Comparison of ENCODE assay signal across 9 cellular contexts in the genomic region with DNA sequence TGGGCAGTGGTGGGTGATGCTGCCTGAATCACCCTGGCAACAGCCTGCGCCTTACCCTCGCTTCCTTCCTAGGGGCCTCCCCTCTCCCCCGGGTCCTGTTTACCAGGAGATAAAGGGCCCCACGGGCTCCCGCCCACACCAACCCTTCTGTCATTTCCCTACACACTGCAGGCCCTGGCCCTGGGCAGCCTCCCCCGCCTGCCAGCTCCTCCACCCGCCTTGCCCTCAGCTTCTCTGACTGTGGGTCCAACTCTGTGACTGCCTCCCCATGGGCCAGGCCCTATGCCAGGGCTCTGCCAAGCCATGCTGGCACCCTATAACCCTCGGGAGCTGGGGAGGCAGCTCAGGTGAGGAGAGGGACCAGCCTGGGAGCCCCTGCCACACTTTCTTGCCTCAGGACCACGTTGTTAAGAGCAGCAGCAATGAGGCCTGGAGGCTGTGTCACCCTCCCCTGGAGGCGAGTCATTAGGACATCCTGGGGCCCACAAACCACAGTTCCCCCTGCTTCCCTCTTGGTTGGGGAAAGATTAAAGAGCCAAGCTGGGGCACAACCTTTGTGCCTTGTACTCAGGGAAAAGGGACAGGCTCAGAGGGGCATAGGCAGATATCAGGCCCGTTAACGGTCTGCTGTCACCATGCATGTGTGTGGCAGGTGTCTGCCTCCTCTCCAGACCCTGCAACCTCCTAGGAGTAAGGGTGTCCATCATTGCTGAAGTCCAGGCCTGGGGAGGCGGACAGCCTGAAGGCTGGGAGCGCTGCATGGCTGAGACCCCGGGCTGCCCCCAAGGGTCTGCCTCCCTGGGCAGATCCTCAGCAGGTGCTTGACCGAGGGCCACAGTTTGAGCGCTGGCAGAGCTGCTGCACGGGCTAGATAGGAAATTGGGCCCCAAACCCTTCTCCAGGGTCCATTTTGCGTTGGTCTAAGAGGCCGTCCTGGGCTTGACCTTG. TPM values are rescaled to one million over a fixed set of nuclear protein-coding genes. Genes with fewer than 3 reads are reported as not detected.
A peak's percentile ranks its signal among the peaks of the same experiment; 100 is the strongest.
DNase-seq lines count a peak whose midpoint lies in the region; ATAC-seq and TF ChIP-seq lines count a peak whose summit lies in the region.
"Had no signal": no experiment of that assay in that cellular context is flagged by ENCODE, and none has a peak within 500 bp of the region (broad histone marks: within the 10 kb centered on the region; RNA-seq: fewer than 3 reads in every experiment).

No MANE protein-coding gene starts in this region.

- TF ChIP-seq CTCF in AG10803 (conservative IDR thresholded peaks at IDR 0.05; ENCODE audit: low read length): no peak
- TF ChIP-seq CTCF in stomach (IDR thresholded peaks at IDR 0.05): no peak

- POLR2A ChIA-PET in activated CD4-positive, alpha-beta T cell treated with anti-CD3 and anti-CD28 coated beads, Interleukin-2, amount 10 ng/mL, durations not matched to agents 7 days and 5 days (lab: Charles Lee): no interaction called here

- TF ChIP-seq EP300 in stomach (IDR thresholded peaks at IDR 0.05): no peak

- H3K9me3 ChIP-seq in stomach: no peaks in the 10 kb centered on the region
- H3K9me3 ChIP-seq: ascending aorta had no signal

- H3K27me3 Mint-ChIP-seq in activated CD4-positive, alpha-beta T cell treated with anti-CD3 and anti-CD28 coated beads, Interleukin-2, amount 10 ng/mL, durations not matched to agents 7 days and 5 days: no peaks in the 10 kb centered on the region

- 48 to 61% (median 56%) methylated on average over 19 to 20 of the region's 20 CpGs for WGBS in stomach, 5 donors

- DNase-seq in AG10803 (ENCODE audit: low read depth) (no peak), HT1080 (ENCODE audit: low read depth) (peak; percentile 58), kidney tubule cell (ENCODE audit: low spot score) (peak; percentile 75), stomach (no peak), NCI-H2227 (lab: John Stamatoyannopoulos, UW; ENCODE audit: unreplicated experiment) (no peak)
- no peak for DNase-seq in activated CD4-positive, alpha-beta T cell treated with anti-CD3 and anti-CD28 coated beads, Interleukin-2, amount 10 ng/mL, durations not matched to agents 7 days and 5 days

- H3K4me1 ChIP-seq in stomach: peaks cover 54 to 65% (median 63%) of the 10 kb centered on the region in 4 donors

- CTCF ChIA-PET in activated CD4-positive, alpha-beta T cell treated with anti-CD3 and anti-CD28 coated beads, Interleukin-2, amount 10 ng/mL, durations not matched to agents 7 days and 5 days (lab: Charles Lee): interaction anchor here (0.6 to 2.5 kb wide), 3 partner anchors 17 to 103 kb away, joined by 3 to 8 read pairs (median 3); a partner anchor contains a TSS

- H3K4me3 Mint-ChIP-seq in activated CD4-positive, alpha-beta T cell treated with anti-CD3 and anti-CD28 coated beads, Interleukin-2, amount 10 ng/mL, durations not matched to agents 7 days and 5 days: peak overlapping the region; percentile 83

- peaks cover 30% of the 10 kb centered on the region for H3K4me1 Mint-ChIP-seq in activated CD4-positive, alpha-beta T cell treated with anti-CD3 and anti-CD28 coated beads, Interleukin-2, amount 10 ng/mL, durations not matched to agents 7 days and 5 days

- no peaks in the 10 kb centered on the region for H3K27me3 ChIP-seq in stomach
- H3K27me3 ChIP-seq: ascending aorta had no signal

- H3K4me3 ChIP-seq in AG10803 (ENCODE audit: low read length): peak overlapping the region; percentile 10
- H3K4me3 ChIP-seq in stomach: peak overlapping the region in 2 of 4 donors; percentile 92 to 93

- H3K36me3 Mint-ChIP-seq in activated CD4-positive, alpha-beta T cell treated with anti-CD3 and anti-CD28 coated beads, Interleukin-2, amount 10 ng/mL, durations not matched to agents 7 days and 5 days (ENCODE audit: low read depth): peaks cover 8% of the 10 kb centered on the region

- H3K27ac ChIP-seq in stomach: peak overlapping the region in 3 of 5 donors; percentile 94 to 99 (median 95)

- intact Hi-C loops in stomach (cut with DNase I; ENCODE audit: low total_unique reads): no loop called here

- peaks cover 26 to 36% (median 31%) of the 10 kb centered on the region in 4 donors for H3K36me3 ChIP-seq in stomach

- H3K27ac Mint-ChIP-seq in activated CD4-positive, alpha-beta T cell treated with anti-CD3 and anti-CD28 coated beads, Interleukin-2, amount 10 ng/mL, durations not matched to agents 7 days and 5 days: peak overlapping the region; percentile 90

- H3K9me3 Mint-ChIP-seq in activated CD4-positive, alpha-beta T cell treated with anti-CD3 and anti-CD28 coated beads, Interleukin-2, amount 10 ng/mL, durations not matched to agents 7 days and 5 days: no peaks in the 10 kb centered on the region

- TF ChIP-seq POLR2A in stomach (IDR thresholded peaks at IDR 0.05): no peak

- no peak for ATAC-seq in GM18511 (IDR thresholded peaks at IDR 0.05; ENCODE audit: unreplicated experiment)
- ATAC-seq in HG03139 (IDR thresholded peaks at IDR 0.05; ENCODE audit: unreplicated experiment): no peak

RNA-seq across cellular contexts. Expression of a gene that starts 2.7 kb away (rescaled TPM):
- total RNA-seq in HT1080 (2014; rRNA removed; shearing (Covaris generic)): 185 and 198 TPM in 2 replicates
- polyA plus RNA-seq in HT1080 (2015; cell fraction: cytosol; rRNA removed): 187 and 190 TPM in 2 replicates
- polyA plus RNA-seq in HT1080 (2015; cell fraction: nucleus; rRNA removed): 164 and 177 TPM in 2 replicates
- total RNA-seq in activated CD4-positive, alpha-beta T cell treated with anti-CD3 and anti-CD28 coated beads, Interleukin-2, amount 10 ng/mL, durations not matched to agents 7 days and 5 days: 10 to 100 TPM; 86.2 to 87.7 TPM
- total RNA-seq in stomach: 100 to 1,000 TPM; 149 to 617 (median 206) TPM
- 100 to 1,000 TPM in 2 of 3 donors, 10 to 100 TPM in 1; 85.0 to 115 (median 101) TPM for polyA plus RNA-seq in stomach

RNA-seq across cellular contexts. Expression of a gene that starts 10.1 kb away (rescaled TPM):
- 1.2 TPM in 1 of 2 replicates, not detected in the other for total RNA-seq in HT1080 (2014; rRNA removed; shearing (Covaris generic))
- polyA plus RNA-seq in HT1080 (2015; cell fraction: cytosol; rRNA removed): 0.61 TPM in 1 of 2 replicates, not detected in the other
- 0.17 and 1.2 TPM in 2 replicates for polyA plus RNA-seq in HT1080 (2015; cell fraction: nucleus; rRNA removed)
- 1 to 10 TPM; 1.4 to 2.5 TPM for total RNA-seq in activated CD4-positive, alpha-beta T cell treated with anti-CD3 and anti-CD28 coated beads, Interleukin-2, amount 10 ng/mL, durations not matched to agents 7 days and 5 days
- 10 to 100 TPM in 2 of 5 donors, 1 to 10 TPM in 2, not detected in 1; 5.0 to 21.0 (median 13.3) TPM for total RNA-seq in stomach
- 1 to 10 TPM; 3.3 to 8.4 (median 8.2) TPM for polyA plus RNA-seq in stomach

RNA-seq across cellular contexts. Expression of a gene that starts 16.8 kb away (rescaled TPM):
- total RNA-seq in HT1080 (2014; rRNA removed; shearing (Covaris generic)): 881 and 984 TPM in 2 replicates
- polyA plus RNA-seq in HT1080 (2015; cell fraction: cytosol; rRNA removed): 185 and 187 TPM in 2 replicates
- 318 and 351 TPM in 2 replicates for polyA plus RNA-seq in HT1080 (2015; cell fraction: nucleus; rRNA removed)
- 10 to 100 TPM; 79.6 to 93.0 TPM for total RNA-seq in activated CD4-positive, alpha-beta T cell treated with anti-CD3 and anti-CD28 coated beads, Interleukin-2, amount 10 ng/mL, durations not matched to agents 7 days and 5 days
- total RNA-seq in stomach: 100 to 1,000 TPM; 163 to 693 (median 508) TPM
- polyA plus RNA-seq in stomach: 100 to 1,000 TPM; 166 to 251 (median 213) TPM

RNA-seq across cellular contexts. Expression of a gene that starts 54.7 kb away (rescaled TPM):
- total RNA-seq in HT1080 (2014; rRNA removed; shearing (Covaris generic)): 6.9 and 10.1 TPM in 2 replicates
- polyA plus RNA-seq in HT1080 (2015; cell fraction: cytosol; rRNA removed): 7.3 and 7.6 TPM in 2 replicates
- 78.1 and 81.1 TPM in 2 replicates for polyA plus RNA-seq in HT1080 (2015; cell fraction: nucleus; rRNA removed)
- 10 to 100 TPM; 11.7 to 16.8 TPM for total RNA-seq in activated CD4-positive, alpha-beta T cell treated with anti-CD3 and anti-CD28 coated beads, Interleukin-2, amount 10 ng/mL, durations not matched to agents 7 days and 5 days
- total RNA-seq in stomach: 10 to 100 TPM in 4 of 5 donors, 1 to 10 TPM in 1; 8.0 to 46.0 (median 27.0) TPM
- polyA plus RNA-seq in stomach: 10 to 100 TPM; 15.1 to 31.1 (median 27.2) TPM

Comparison
In these comparisons a context has a peak if more than half of its experiments do, and no peak if none do; other contexts are left out.
1. DNase-seq: peak in HT1080 (single experiment) and kidney tubule cell (single experiment); none in AG10803 (single experiment), activated CD4-positive, alpha-beta T cell treated with anti-CD3 and anti-CD28 coated beads, Interleukin-2, amount 10 ng/mL, durations not matched to agents 7 days and 5 days (single experiment), stomach (single experiment) and NCI-H2227 (single experiment).